33 cellular contexts compared by ENCODE assay signal in genomic region chr6:84536914-84537638, GRCh38.
DNase-seq lines count a peak whose midpoint lies in the region; ATAC-seq, FAIRE-seq and TF ChIP-seq lines count a peak whose summit lies in the region.
"Had no signal": no experiment of that assay in that cellular context is flagged by ENCODE, and none has a peak within 500 bp of the region (broad histone marks: within the 10 kb centered on the region; RNA-seq: fewer than 3 reads in every experiment).

No MANE protein-coding gene starts in this region.

- ATAC-seq in HCT116 (peak; percentile 53; the same call in 1 of the 2 replicates), PC-3 (peak; percentile 37; the same call in 1 of the 2 replicates)
- ATAC-seq: heart left ventricle had no signal

- H3K4me3 ChIP-seq in HCT116 (replicated peaks in 1 of 2; ENCODE audit: low read depth in 1 of 2, low read length in 2 of 2) (no peak overlapping the region), PC-3 (ENCODE audit: low read length) (no peak overlapping the region), H1 (ENCODE audit: extremely low read depth in 1 of 4, insufficient read depth in 2 of 4, low read depth in 3 of 4, low read length in 4 of 4) (no peak overlapping the region), tibial artery (no peak overlapping the region)
- H3K4me3 ChIP-seq: BLaER1 treated with 17β-estradiol and CSF1 and Interleukin-3, amounts not matched to agents 10 nM and 100 nM; coronary artery; heart left ventricle; prostate gland; right lobe of liver; SJSA1; stomach had no signal

- H4K91ac ChIP-seq in H1 (replicated peaks; ENCODE audit: insufficient read length, low read length), result no peak overlapping the region

- H3K4me1 Mint-ChIP-seq in nephron progenitor cell, result peaks cover 22% of the 10 kb centered on the region
- H3K4me1 Mint-ChIP-seq: activated B cell treated with CpG ODN at 0.5 μM for 24 hours; activated naive CD8-positive, alpha-beta T cell treated with anti-CD3 and anti-CD28 coated beads for 36 hours had no signal

- H3K27me3 Mint-ChIP-seq in nephron progenitor cell (ENCODE audit: low read depth, poor library complexity), result peaks cover 2% of the 10 kb centered on the region
- H3K27me3 Mint-ChIP-seq: activated B cell treated with CpG ODN at 0.5 μM for 24 hours; activated naive CD8-positive, alpha-beta T cell treated with anti-CD3 and anti-CD28 coated beads for 36 hours; activated T-cell treated with anti-CD3 and anti-CD28 coated beads, Interleukin-2, amount 50 U/mL, for 24 hours had no signal

- H3K9me3 ChIP-seq in HCT116 (ENCODE audit: control insufficient read depth in 1 of 2, insufficient read depth in 1 of 2, low read depth in 1 of 2, low read length in 2 of 2) (no peaks in the 10 kb centered on the region), PC-3 (ENCODE audit: low read length) (no peaks in the 10 kb centered on the region), H1 (ENCODE audit: insufficient read depth in 2 of 2, low read depth in 1 of 2, low read length in 1 of 2) (no peaks in the 10 kb centered on the region), tibial artery (peaks cover 0 to 11% (median 0%) of the 10 kb centered on the region in 3 donors)
- H3K9me3 ChIP-seq: BLaER1 treated with 17β-estradiol and CSF1 and Interleukin-3, amounts not matched to agents 10 nM and 100 nM; prostate gland; right lobe of liver; SJSA1 had no signal

- FAIRE-seq in H1 (lab: Jason Lieb, UNC), result no peak

- peak in 1 of 3 experiments; percentile 30; a peak in 1 of 6 replicates for TF ChIP-seq CTCF in HCT116 (IDR thresholded peaks at IDR 0.05 in 2 of 3, conservative IDR thresholded peaks at IDR 0.05 in 1 of 3; ENCODE audit: borderline replicate concordance in 1 of 3, insufficient read depth in 1 of 3, low read depth in 2 of 3, low read length in 2 of 3)
- TF ChIP-seq CTCF in PC-3 (conservative IDR thresholded peaks at IDR 0.05; ENCODE audit: low read depth, low read length), result peak; percentile 53
- no peak for TF ChIP-seq CTCF in H1 (IDR thresholded peaks at IDR 0.05; ENCODE audit: control extremely low read depth in 1 of 3, insufficient read depth in 1 of 3, low read depth in 1 of 3, low read length in 3 of 3)
- no peak for TF ChIP-seq CTCF in nephron progenitor cell (IDR thresholded peaks at IDR 0.05)
- no peak for TF ChIP-seq CTCF in tibial artery (IDR thresholded peaks at IDR 0.05)

- H3K23ac ChIP-seq in H1 (ENCODE audit: insufficient read length), result no peak overlapping the region

- H3K4me3 Mint-ChIP-seq in nephron progenitor cell, result no peak overlapping the region
- H3K4me3 Mint-ChIP-seq: activated B cell treated with CpG ODN at 0.5 μM for 24 hours; activated naive CD8-positive, alpha-beta T cell treated with anti-CD3 and anti-CD28 coated beads for 36 hours; activated T-cell treated with anti-CD3 and anti-CD28 coated beads, Interleukin-2, amount 50 U/mL, for 24 hours; mesothelial cell of epicardium had no signal

- TF ChIP-seq RAD21 in HCT116 (IDR thresholded peaks at IDR 0.05; ENCODE audit: low read depth) (peak; percentile 28; the same call in 1 of the 2 replicates), H1 (IDR thresholded peaks at IDR 0.05 in 1 of 2, conservative IDR thresholded peaks at IDR 0.05 in 1 of 2; ENCODE audit: low read depth in 2 of 2, low read length in 2 of 2) (no peak)

- no peak overlapping the region for H2BK5ac ChIP-seq in H1 (ENCODE audit: low read depth, low read length)

- BruUV-seq in HCT116 (replicated peaks; lab: Mats Ljungman, UMichigan) (no TSS peak), PC-3 (replicated peaks; lab: Mats Ljungman, UMichigan) (no TSS peak)

- DNase-seq in HCT116 (ENCODE audit: low read depth, low spot score) (no peak), PC-3 (peak; percentile 45), H1 (ENCODE audit: low read depth in 1 of 2, low spot score in 2 of 2) (no peak), nephron progenitor cell (no peak), NCI-H1105 treated with DMSO at 0.1 percent for 48 hours (lab: John Stamatoyannopoulos, UW) (no peak), posterior cingulate gyrus (no peak), tibial artery (no peak)
- DNase-seq: activated B cell treated with CpG ODN at 0.5 μM for 24 hours; activated CD4-positive, alpha-beta T cell treated with anti-CD3 and anti-CD28 coated beads, Interleukin-2, amount 50 U/mL, for 1 hour; activated effector memory CD4-positive, alpha-beta T cell treated with anti-CD3 and anti-CD28 coated beads, Interleukin-2, amount 50 U/mL, for 16 hours; activated naive CD8-positive, alpha-beta T cell treated with anti-CD3 and anti-CD28 coated beads for 36 hours; activated T-cell treated with anti-CD3 and anti-CD28 coated beads, Interleukin-2, amount 50 U/mL, for 24 hours; anterior cingulate cortex; COR-L47; effector CD8-positive, alpha-beta T cell; erythroblast; foreskin fibroblast; GDM1; heart left ventricle; NCI-H1436; NCI-H2081 treated with DMSO at 0.1 percent for 48 hours; NCI-H226; NCI-H82; right lobe of liver; RPMI8226; stimulated activated CD4-positive, alpha-beta T cell treated with anti-CD3 and anti-CD28 coated beads, Interleukin-4, amount 100 ng/mL, for 1 hour; stomach had no signal

- H3K18ac ChIP-seq in H1 (ENCODE audit: extremely low read depth, low read length), result no peak overlapping the region

- H3K4me1 ChIP-seq in HCT116 (ENCODE audit: control insufficient read depth in 1 of 2, insufficient read depth in 2 of 2, low read length in 2 of 2) (no peaks in the 10 kb centered on the region), PC-3 (ENCODE audit: insufficient read depth, low read length) (no peaks in the 10 kb centered on the region), H1 (replicated peaks in 1 of 4; ENCODE audit: control insufficient read depth in 3 of 4, insufficient read depth in 4 of 4, low read length in 3 of 4) (no peaks in the 10 kb centered on the region), tibial artery (no peaks in the 10 kb centered on the region)
- H3K4me1 ChIP-seq: BLaER1 treated with 17β-estradiol and CSF1 and Interleukin-3, amounts not matched to agents 10 nM and 100 nM; heart left ventricle; prostate gland; right lobe of liver; SJSA1; stomach had no signal

- 92% methylated on average over 4 of the region's 4 CpGs; no CpG with 5 or more reads in 1 of the 2 experiments for WGBS in H1 (ENCODE audit: extremely low coverage in 1 of 2, insufficient coverage in 1 of 2, insufficient read length in 1 of 2, insufficient replicate concordance in 2 of 2, low coverage in 1 of 2, low lambda C conversion rate in 2 of 2, missing lambda C conversion rate in 1 of 2), 2 experiments

- H3K23me2 ChIP-seq in H1 (ENCODE audit: low read depth, low read length), result no peaks in the 10 kb centered on the region

- no peak for TF ChIP-seq EP300 in H1 (IDR thresholded peaks at IDR 0.05; ENCODE audit: borderline replicate concordance in 1 of 2, low read depth in 2 of 2, low read length in 2 of 2)

- peak overlapping the region; percentile 65 for H2AFZ ChIP-seq in HCT116 (ENCODE audit: low read depth, low read length, poor library complexity, severe bottlenecking)
- no peak overlapping the region for H2AFZ ChIP-seq in PC-3 (ENCODE audit: low read length)
- peak overlapping the region; percentile 4; the same call in 1 of the 2 replicates for H2AFZ ChIP-seq in H1 (ENCODE audit: low read length)

- H2AK5ac ChIP-seq in H1 (ENCODE audit: low read depth, low read length), result no peak overlapping the region

- no peaks in the 10 kb centered on the region for H3K79me1 ChIP-seq in H1 (ENCODE audit: low read depth, low read length)

- H3K4ac ChIP-seq in H1 (replicated peaks; ENCODE audit: insufficient read length, low read depth, low read length), result no peak overlapping the region

- no peak overlapping the region for H2BK120ac ChIP-seq in H1 (replicated peaks; ENCODE audit: low read depth, low read length)

- no peak overlapping the region for H3K27ac ChIP-seq in HCT116 (ENCODE audit: low read depth, low read length)
- H3K27ac ChIP-seq in PC-3 (ENCODE audit: low read length), result no peak overlapping the region
- no peak overlapping the region for H3K27ac ChIP-seq in H1 (ENCODE audit: low read depth, low read length)
- no peak overlapping the region for H3K27ac ChIP-seq in tibial artery
- H3K27ac ChIP-seq: BLaER1 treated with 17β-estradiol and CSF1 and Interleukin-3, amounts not matched to agents 10 nM and 100 nM; coronary artery; heart left ventricle; KMS-11; prostate gland; right lobe of liver; SJSA1; stomach had no signal

- H3K79me2 ChIP-seq in HCT116 (ENCODE audit: insufficient read depth, low read length), result no peaks in the 10 kb centered on the region
- no peaks in the 10 kb centered on the region for H3K79me2 ChIP-seq in PC-3 (ENCODE audit: low read length)
- H3K79me2 ChIP-seq in H1 (ENCODE audit: control insufficient read depth in 1 of 2, insufficient read depth in 2 of 2, low read length in 2 of 2), result no peaks in the 10 kb centered on the region

- H2BK20ac ChIP-seq in H1 (ENCODE audit: low read length), result no peak overlapping the region

- H3K56ac ChIP-seq in H1 (replicated peaks; ENCODE audit: insufficient read length, low read depth, low read length), result no peak overlapping the region

- POLR2A ChIA-PET in HCT116 (lab: Charles Lee), result no interaction called here
- POLR2A ChIA-PET in PC-3 (lab: Charles Lee; ENCODE audit: unreplicated experiment), result no interaction called here
- POLR2A ChIA-PET in H1 (lab: Charles Lee; ENCODE audit: partially characterized antibody), result interaction anchor here (0.8 kb wide), 1 partner anchor 21 kb away, joined by 3 read pairs; no protein-coding TSS in a partner anchor

- intact Hi-C loops in HCT116 (cut with micrococcal nuclease), result no loop called here
- intact Hi-C loops in PC-3 (cut with micrococcal nuclease), result no loop called here
- intact Hi-C loops in posterior cingulate gyrus (cut with DNase I), result no loop called here
- intact Hi-C loops in tibial artery (cut with DNase I; ENCODE audit: low total_unique reads), result no loop called here

- H4K20me1 ChIP-seq in HCT116 (ENCODE audit: insufficient read depth) (no peaks in the 10 kb centered on the region), PC-3 (ENCODE audit: low read length) (no peaks in the 10 kb centered on the region), H1 (replicated peaks in 1 of 2; ENCODE audit: control insufficient read depth in 1 of 2, insufficient read depth in 2 of 2, low read length in 2 of 2) (no peaks in the 10 kb centered on the region)
- H4K20me1 ChIP-seq: BLaER1 treated with 17β-estradiol and CSF1 and Interleukin-3, amounts not matched to agents 10 nM and 100 nM had no signal

- H3K9ac ChIP-seq in HCT116 (ENCODE audit: low read length), result no peak overlapping the region
- no peak overlapping the region for H3K9ac ChIP-seq in PC-3 (ENCODE audit: low read length)
- H3K9ac ChIP-seq in H1 (replicated peaks in 1 of 4; ENCODE audit: extremely low read depth in 1 of 4, low read depth in 3 of 4, low read length in 3 of 4), result no peak overlapping the region
- H3K9ac ChIP-seq: BLaER1 treated with 17β-estradiol and CSF1 and Interleukin-3, amounts not matched to agents 10 nM and 100 nM; KMS-11 had no signal

- H4K5ac ChIP-seq in H1 (ENCODE audit: insufficient read length, low read depth, low read length), result no peak overlapping the region

- H3K36me3 ChIP-seq in HCT116 (ENCODE audit: control insufficient read depth in 1 of 2, insufficient read depth in 2 of 2, low read length in 2 of 2), result no peaks in the 10 kb centered on the region
- H3K36me3 ChIP-seq in PC-3 (ENCODE audit: low read depth, low read length), result no peaks in the 10 kb centered on the region
- no peaks in the 10 kb centered on the region for H3K36me3 ChIP-seq in H1 (ENCODE audit: control insufficient read depth in 2 of 4, insufficient read depth in 4 of 4, low read length in 3 of 4)
- H3K36me3 ChIP-seq in tibial artery, result no peaks in the 10 kb centered on the region
- H3K36me3 ChIP-seq: BLaER1 treated with 17β-estradiol and CSF1 and Interleukin-3, amounts not matched to agents 10 nM and 100 nM; heart left ventricle; prostate gland; right lobe of liver; SJSA1; stomach had no signal

- H2BK12ac ChIP-seq in H1 (ENCODE audit: low read depth, low read length), result no peak overlapping the region

- H3K27ac Mint-ChIP-seq in nephron progenitor cell, result peak overlapping the region; percentile 74
- H3K27ac Mint-ChIP-seq: activated B cell treated with CpG ODN at 0.5 μM for 24 hours; activated naive CD8-positive, alpha-beta T cell treated with anti-CD3 and anti-CD28 coated beads for 36 hours; activated T-cell treated with anti-CD3 and anti-CD28 coated beads, Interleukin-2, amount 50 U/mL, for 24 hours; mesothelial cell of epicardium had no signal

- H2BK15ac ChIP-seq in H1 (ENCODE audit: low read length), result no peak overlapping the region

- TF ChIP-seq POLR2A in HCT116 (IDR thresholded peaks at IDR 0.05; ENCODE audit: borderline replicate concordance, extremely low read depth, insufficient read depth, insufficient read length), result no peak
- TF ChIP-seq POLR2A in H1 (IDR thresholded peaks at IDR 0.05; ENCODE audit: control extremely low read depth in 1 of 2, low read depth in 2 of 2, low read length in 2 of 2), result no peak

- no peak overlapping the region for H3K14ac ChIP-seq in H1 (ENCODE audit: insufficient read length)

- no peaks in the 10 kb centered on the region for H3K9me2 ChIP-seq in HCT116 (ENCODE audit: insufficient read depth)
- H3K9me2 ChIP-seq in PC-3 (replicated peaks; ENCODE audit: low read length), result no peaks in the 10 kb centered on the region

- H3K36me3 Mint-ChIP-seq in nephron progenitor cell (ENCODE audit: low read depth), result peaks cover 7% of the 10 kb centered on the region
- H3K36me3 Mint-ChIP-seq: activated naive CD8-positive, alpha-beta T cell treated with anti-CD3 and anti-CD28 coated beads for 36 hours; mesothelial cell of epicardium had no signal

- H3K4me2 ChIP-seq in HCT116 (ENCODE audit: low read length) (no peak overlapping the region), PC-3 (ENCODE audit: low read length) (no peak overlapping the region), H1 (ENCODE audit: insufficient read depth in 1 of 2, low read depth in 2 of 2, low read length in 2 of 2) (no peak overlapping the region)
- H3K4me2 ChIP-seq: BLaER1 treated with 17β-estradiol and CSF1 and Interleukin-3, amounts not matched to agents 10 nM and 100 nM; KMS-11 had no signal

- RAD21 ChIA-PET in HCT116 (lab: Charles Lee; ENCODE audit: low non-redundant PET in 1 of 2, low total read pairs in 2 of 2, uncharacterized antibody in 2 of 2, unreplicated experiment in 2 of 2), result no interaction called here

- CTCF ChIA-PET in HCT116 (lab: Charles Lee), result interaction anchor here (1.3 to 2.1 kb wide), 4 partner anchors 9 to 115 kb away, joined by 3 to 7 read pairs (median 5); no protein-coding TSS in a partner anchor
- CTCF ChIA-PET in PC-3 (lab: Charles Lee), result no interaction called here
- CTCF ChIA-PET in H1 (lab: Charles Lee; ENCODE audit: partially characterized antibody), result interaction anchor here (0.8 kb wide), 1 partner anchor 115 kb away, joined by 3 read pairs; no protein-coding TSS in a partner anchor

- H3F3A ChIP-seq in PC-3 (ENCODE audit: low read length, unreplicated experiment), result no peaks in the 10 kb centered on the region

- peaks cover 18% of the 10 kb centered on the region for H3K9me3 Mint-ChIP-seq in nephron progenitor cell

- H4K8ac ChIP-seq in H1 (ENCODE audit: extremely low read depth, insufficient read depth, low read length), result no peak overlapping the region

- H3K27me3 ChIP-seq in HCT116 (ENCODE audit: insufficient read depth, low read length), result no peaks in the 10 kb centered on the region
- H3K27me3 ChIP-seq in PC-3 (ENCODE audit: low read length), result no peaks in the 10 kb centered on the region
- H3K27me3 ChIP-seq in H1 (replicated peaks in 1 of 4; ENCODE audit: control insufficient read depth in 3 of 4, extremely low read depth in 1 of 4, insufficient read depth in 3 of 4, low read length in 3 of 4), result no peaks in the 10 kb centered on the region
- H3K27me3 ChIP-seq in tibial artery, result no peaks in the 10 kb centered on the region
- H3K27me3 ChIP-seq: BLaER1 treated with 17β-estradiol and CSF1 and Interleukin-3, amounts not matched to agents 10 nM and 100 nM; heart left ventricle; right lobe of liver had no signal

Comparison
In these comparisons a context has a peak if more than half of its experiments do, and no peak if none do; other contexts are left out.
1. Of the 16 proteins assayed by ChIP-seq in both H1 and HCT116: peak only in H1: none; only in HCT116: RAD21; in both: none; in neither: 14; mixed calls (peak in some experiments, not most) for 1.